Comparison of ENCODE assay signal across 13 cellular contexts in the genomic region with DNA sequence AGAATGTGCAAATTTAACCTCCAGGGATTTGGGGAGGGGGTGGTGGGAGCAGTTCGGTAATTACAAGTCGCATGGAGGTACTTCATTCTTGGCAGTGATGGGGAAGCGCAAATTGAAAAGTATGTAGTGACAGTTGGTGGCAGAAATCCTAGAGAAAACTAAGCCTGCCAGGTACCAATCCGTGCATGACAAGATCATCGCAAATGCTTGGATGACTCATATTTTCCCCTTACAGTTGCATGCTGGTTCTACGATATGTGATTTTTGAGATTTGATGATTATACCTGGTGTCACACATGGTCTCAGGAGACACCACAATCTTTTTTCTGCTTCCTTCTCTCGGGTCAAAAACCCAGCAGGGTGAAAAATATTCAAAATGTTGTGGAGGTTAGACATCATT.
DNase-seq lines count a peak whose midpoint lies in the region; ATAC-seq and TF ChIP-seq lines count a peak whose summit lies in the region.
"Had no signal": no experiment of that assay in that cellular context is flagged by ENCODE, and none has a peak within 500 bp of the region (broad histone marks: within the 10 kb centered on the region; RNA-seq: fewer than 3 reads in every experiment).

No MANE protein-coding gene starts in this region.

- ATAC-seq in activated CD4-positive, alpha-beta T cell treated with anti-CD3 and anti-CD28 coated beads for 36 hours = peak; percentile 55
- peak; percentile 66 for ATAC-seq in HG02678 (IDR thresholded peaks at IDR 0.05; ENCODE audit: unreplicated experiment)
- ATAC-seq in activated CD8-positive, alpha-beta T cell treated with anti-CD3 and anti-CD28 coated beads for 36 hours = no peak
- no peak for ATAC-seq in GM19397 (IDR thresholded peaks at IDR 0.05; ENCODE audit: unreplicated experiment)
- ATAC-seq: left cardiac atrium had no signal

- peaks cover 8% of the 10 kb centered on the region for H3K9me3 Mint-ChIP-seq in activated CD4-positive, alpha-beta T cell treated with anti-CD3 and anti-CD28 coated beads for 36 hours (ENCODE audit: low read depth)
- H3K9me3 Mint-ChIP-seq in neural crest cell = peaks cover 2% of the 10 kb centered on the region
- peaks cover 4% of the 10 kb centered on the region for H3K9me3 Mint-ChIP-seq in activated CD8-positive, alpha-beta T cell treated with anti-CD3 and anti-CD28 coated beads for 36 hours
- H3K9me3 Mint-ChIP-seq in activated naive CD4-positive, alpha-beta T cell treated with anti-CD3 and anti-CD28 coated beads, Interleukin-2, amount 10 ng/mL, durations not matched to agents 7 days and 5 days = peaks cover 2% of the 10 kb centered on the region

- no peak for DNase-seq in activated CD4-positive, alpha-beta T cell treated with anti-CD3 and anti-CD28 coated beads for 36 hours
- DNase-seq in activated CD4-positive, alpha-beta T cell treated with anti-CD3 and anti-CD28 coated beads for 48 hours = no peak
- DNase-seq in NCI-H1694 treated with DMSO at 0.1 percent for 48 hours (lab: John Stamatoyannopoulos, UW) = peak; percentile 99
- DNase-seq in neural crest cell (ENCODE audit: low read depth, low spot score) = no peak
- no peak for DNase-seq in activated CD8-positive, alpha-beta T cell treated with anti-CD3 and anti-CD28 coated beads for 36 hours
- no peak for DNase-seq in activated naive CD4-positive, alpha-beta T cell treated with anti-CD3 and anti-CD28 coated beads, Interleukin-2, amount 10 ng/mL, durations not matched to agents 7 days and 5 days
- DNase-seq: activated CD4-positive, alpha-beta T cell treated with anti-CD3 and anti-CD28 coated beads, Interleukin-2, amount 10 ng/mL, durations not matched to agents 7 days and 5 days; dermis blood vessel endothelial cell; left cardiac atrium; NCI-H1930; stimulated activated CD4-positive, alpha-beta T cell treated with anti-CD3 and anti-CD28 coated beads, Interleukin-12 subunit alpha, Interleukin-12 subunit beta, amount 100 ng/mL, for 4 hours had no signal

- H3K27ac Mint-ChIP-seq in activated CD4-positive, alpha-beta T cell treated with anti-CD3 and anti-CD28 coated beads for 36 hours = peak overlapping the region; percentile 61
- H3K27ac Mint-ChIP-seq in neural crest cell (ENCODE audit: unreplicated experiment) = peak overlapping the region; percentile 59
- H3K27ac Mint-ChIP-seq in activated CD8-positive, alpha-beta T cell treated with anti-CD3 and anti-CD28 coated beads for 36 hours = no peak overlapping the region
- H3K27ac Mint-ChIP-seq in activated naive CD4-positive, alpha-beta T cell treated with anti-CD3 and anti-CD28 coated beads, Interleukin-2, amount 10 ng/mL, durations not matched to agents 7 days and 5 days = no peak overlapping the region
- H3K27ac Mint-ChIP-seq: activated CD4-positive, alpha-beta T cell treated with anti-CD3 and anti-CD28 coated beads, Interleukin-2, amount 10 ng/mL, durations not matched to agents 7 days and 5 days had no signal

- H3K36me3 Mint-ChIP-seq in activated CD4-positive, alpha-beta T cell treated with anti-CD3 and anti-CD28 coated beads for 36 hours (ENCODE audit: low read depth) = no peaks in the 10 kb centered on the region
- peaks cover 5% of the 10 kb centered on the region for H3K36me3 Mint-ChIP-seq in neural crest cell (ENCODE audit: low read depth)
- peaks cover 1% of the 10 kb centered on the region for H3K36me3 Mint-ChIP-seq in activated CD8-positive, alpha-beta T cell treated with anti-CD3 and anti-CD28 coated beads for 36 hours (ENCODE audit: low read depth)
- H3K36me3 Mint-ChIP-seq in activated naive CD4-positive, alpha-beta T cell treated with anti-CD3 and anti-CD28 coated beads, Interleukin-2, amount 10 ng/mL, durations not matched to agents 7 days and 5 days = peaks cover 1% of the 10 kb centered on the region

- peaks cover 13% of the 10 kb centered on the region for H3K4me1 Mint-ChIP-seq in activated CD4-positive, alpha-beta T cell treated with anti-CD3 and anti-CD28 coated beads for 36 hours
- H3K4me1 Mint-ChIP-seq in neural crest cell = no peaks in the 10 kb centered on the region
- peaks cover 9% of the 10 kb centered on the region for H3K4me1 Mint-ChIP-seq in activated CD8-positive, alpha-beta T cell treated with anti-CD3 and anti-CD28 coated beads for 36 hours (ENCODE audit: low read depth)
- peaks cover 2% of the 10 kb centered on the region for H3K4me1 Mint-ChIP-seq in activated naive CD4-positive, alpha-beta T cell treated with anti-CD3 and anti-CD28 coated beads, Interleukin-2, amount 10 ng/mL, durations not matched to agents 7 days and 5 days

- H3K4me3 Mint-ChIP-seq in activated CD4-positive, alpha-beta T cell treated with anti-CD3 and anti-CD28 coated beads for 36 hours = no peak overlapping the region
- no peak overlapping the region for H3K4me3 Mint-ChIP-seq in neural crest cell
- H3K4me3 Mint-ChIP-seq in activated CD8-positive, alpha-beta T cell treated with anti-CD3 and anti-CD28 coated beads for 36 hours = no peak overlapping the region
- H3K4me3 Mint-ChIP-seq in activated naive CD4-positive, alpha-beta T cell treated with anti-CD3 and anti-CD28 coated beads, Interleukin-2, amount 10 ng/mL, durations not matched to agents 7 days and 5 days = no peak overlapping the region
- H3K4me3 Mint-ChIP-seq: activated CD4-positive, alpha-beta T cell treated with anti-CD3 and anti-CD28 coated beads, Interleukin-2, amount 10 ng/mL, durations not matched to agents 7 days and 5 days had no signal

- CTCF ChIA-PET in activated CD4-positive, alpha-beta T cell treated with anti-CD3 and anti-CD28 coated beads for 36 hours (lab: Charles Lee) = no interaction called here
- CTCF ChIA-PET in activated CD8-positive, alpha-beta T cell treated with anti-CD3 and anti-CD28 coated beads for 36 hours (lab: Charles Lee) = no interaction called here
- CTCF ChIA-PET in activated naive CD4-positive, alpha-beta T cell treated with anti-CD3 and anti-CD28 coated beads, Interleukin-2, amount 10 ng/mL, durations not matched to agents 7 days and 5 days (lab: Charles Lee) = no interaction called here

- POLR2A ChIA-PET in activated CD4-positive, alpha-beta T cell treated with anti-CD3 and anti-CD28 coated beads for 36 hours (lab: Charles Lee) = no interaction called here
- POLR2A ChIA-PET in activated CD8-positive, alpha-beta T cell treated with anti-CD3 and anti-CD28 coated beads for 36 hours (lab: Charles Lee) = no interaction called here

- no peak for TF ChIP-seq CTCF in neural crest cell (conservative IDR thresholded peaks at IDR 0.05)
- TF ChIP-seq CTCF in activated CD8-positive, alpha-beta T cell treated with anti-CD3 and anti-CD28 coated beads for 36 hours (IDR thresholded peaks at IDR 0.05) = no peak

- peaks cover 2% of the 10 kb centered on the region for H3K27me3 Mint-ChIP-seq in activated CD4-positive, alpha-beta T cell treated with anti-CD3 and anti-CD28 coated beads for 36 hours
- H3K27me3 Mint-ChIP-seq in neural crest cell (ENCODE audit: low read depth) = no peaks in the 10 kb centered on the region
- H3K27me3 Mint-ChIP-seq in activated CD8-positive, alpha-beta T cell treated with anti-CD3 and anti-CD28 coated beads for 36 hours = no peaks in the 10 kb centered on the region
- peaks cover 11% of the 10 kb centered on the region for H3K27me3 Mint-ChIP-seq in activated naive CD4-positive, alpha-beta T cell treated with anti-CD3 and anti-CD28 coated beads, Interleukin-2, amount 10 ng/mL, durations not matched to agents 7 days and 5 days
- H3K27me3 Mint-ChIP-seq: activated CD4-positive, alpha-beta T cell treated with anti-CD3 and anti-CD28 coated beads, Interleukin-2, amount 10 ng/mL, durations not matched to agents 7 days and 5 days had no signal

- intact Hi-C loops in activated CD4-positive, alpha-beta T cell treated with anti-CD3 and anti-CD28 coated beads for 36 hours (cut with DNase I, micrococcal nuclease) = loop anchor here in 1 of 2 experiments (1.0 kb wide), 1 partner anchor 100 kb away; no protein-coding TSS in a partner anchor
- intact Hi-C loops in activated CD8-positive, alpha-beta T cell treated with anti-CD3 and anti-CD28 coated beads for 36 hours (cut with micrococcal nuclease) = no loop called here

Comparison
In these comparisons a context has a peak if more than half of its experiments do, and no peak if none do; other contexts are left out.
1. ATAC-seq: peak in activated CD4-positive, alpha-beta T cell treated with anti-CD3 and anti-CD28 coated beads for 36 hours (single experiment) and HG02678 (single experiment); none in activated CD8-positive, alpha-beta T cell treated with anti-CD3 and anti-CD28 coated beads for 36 hours (single experiment) and GM19397 (single experiment).
2. H3K27ac Mint-ChIP-seq: peak in activated CD4-positive, alpha-beta T cell treated with anti-CD3 and anti-CD28 coated beads for 36 hours (single experiment) and neural crest cell (single experiment); none in activated CD8-positive, alpha-beta T cell treated with anti-CD3 and anti-CD28 coated beads for 36 hours (single experiment) and activated naive CD4-positive, alpha-beta T cell treated with anti-CD3 and anti-CD28 coated beads, Interleukin-2, amount 10 ng/mL, durations not matched to agents 7 days and 5 days (single experiment).